8 cellular contexts compared by ENCODE assay signal in genomic region chr19:40443930-40444180, GRCh38. TPM values are rescaled to one million over a fixed set of nuclear protein-coding genes. Genes with fewer than 3 reads are reported as not detected.
A peak's percentile ranks its signal among the peaks of the same experiment; 100 is the strongest.
DNase-seq lines count a peak whose midpoint lies in the region; FAIRE-seq and TF ChIP-seq lines count a peak whose summit lies in the region.

No MANE protein-coding gene starts in this region.

- no TSS peak for BruUV-seq in endothelial cell of umbilical vein (replicated peaks; lab: Mats Ljungman, UMichigan)

- DNase-seq in A172 (ENCODE audit: low spot score) (peak; percentile 20), GM19239 (ENCODE audit: insufficient read length, low spot score) (no peak), RPMI7951 (ENCODE audit: low read depth) (peak; percentile 26), endothelial cell of umbilical vein (ENCODE audit: low read depth, low spot score) (no peak), neural crest cell (ENCODE audit: low read depth, low spot score) (no peak), COR-L47 (lab: John Stamatoyannopoulos, UW) (no peak), RCC 7860 (ENCODE audit: low spot score) (no peak), NCI-H1417 (lab: John Stamatoyannopoulos, UW) (no peak)

- FAIRE-seq in GM19239 (lab: Jason Lieb, UNC) (peak; percentile 48), endothelial cell of umbilical vein (lab: Jason Lieb, UNC) (no peak), RCC 7860 (lab: Jason Lieb, UNC) (no peak)

- H4K20me1 ChIP-seq in endothelial cell of umbilical vein (replicated peaks; ENCODE audit: control insufficient read depth, extremely low read depth, insufficient read depth, low read length): no peaks in the 10 kb centered on the region

- no peaks in the 10 kb centered on the region for H3K27me3 ChIP-seq in endothelial cell of umbilical vein (ENCODE audit: control insufficient read depth in 2 of 2, insufficient read depth in 2 of 2, low read length in 2 of 2)

- H2AFZ ChIP-seq in endothelial cell of umbilical vein (ENCODE audit: low read depth, low read length): peak overlapping the region; percentile 43

- no peak for TF ChIP-seq POLR2A in endothelial cell of umbilical vein (IDR thresholded peaks at IDR 0.05; ENCODE audit: low read depth, low read length)

- no peaks in the 10 kb centered on the region for H3K9me3 Mint-ChIP-seq in neural crest cell

- CTCF ChIA-PET in endothelial cell of umbilical vein (lab: Charles Lee): interaction anchor here (1.0 to 4.1 kb wide), 8 partner anchors 10 to 159 kb away, joined by 4 to 37 read pairs (median 8); partner anchors contain the start of genes PRX and SERTAD1

- peak overlapping the region; percentile 52 to 98 (median 95) for H3K4me3 ChIP-seq in endothelial cell of umbilical vein (replicated peaks in 1 of 3; ENCODE audit: insufficient read depth in 1 of 3, low read depth in 1 of 3, low read length in 3 of 3)

- peak overlapping the region; percentile 72 for H3K4me2 ChIP-seq in endothelial cell of umbilical vein (ENCODE audit: insufficient read depth, low read length)

- peak overlapping the region; percentile 97 for H3K4me3 Mint-ChIP-seq in neural crest cell

- peaks cover 2% of the 10 kb centered on the region for H3K27me3 Mint-ChIP-seq in neural crest cell (ENCODE audit: low read depth)

- peaks cover 29% of the 10 kb centered on the region for H3K79me2 ChIP-seq in endothelial cell of umbilical vein (ENCODE audit: control insufficient read depth, insufficient read depth, low read length)

- intact Hi-C loops in endothelial cell of umbilical vein (cut with micrococcal nuclease): loop anchor here (1.0 to 10.0 kb wide), 10 partner anchors 11 to 361 kb away; partner anchors contain the start of genes AKT2, C19orf47, PLD3 and SERTAD1

- H3K9me1 ChIP-seq in endothelial cell of umbilical vein (replicated peaks; ENCODE audit: control insufficient read depth, extremely low read depth, insufficient read depth, low read length): no peaks in the 10 kb centered on the region

- H3K9me3 ChIP-seq in endothelial cell of umbilical vein (replicated peaks; ENCODE audit: control insufficient read depth, insufficient read depth, low read length): no peaks in the 10 kb centered on the region

- H3K9ac ChIP-seq in endothelial cell of umbilical vein (replicated peaks; ENCODE audit: extremely low read depth, insufficient read depth, low read length): peak overlapping the region; percentile 95

- H3K36me3 ChIP-seq in endothelial cell of umbilical vein (ENCODE audit: control insufficient read depth in 2 of 2, extremely low read depth in 1 of 2, insufficient read depth in 2 of 2, low read length in 2 of 2): peaks cover 9 to 12% of the 10 kb centered on the region in 2 experiments

- TF ChIP-seq CTCF in endothelial cell of umbilical vein (IDR thresholded peaks at IDR 0.05; ENCODE audit: extremely low read depth in 1 of 2, insufficient read depth in 1 of 2, low read depth in 1 of 2, low read length in 2 of 2) (no peak), neural crest cell (conservative IDR thresholded peaks at IDR 0.05) (no peak)

- dilution Hi-C loops in endothelial cell of umbilical vein (cut with MboI; ENCODE audit: extremely low pct_ligation_motif_present, low sequenced_read_pairs): no loop called here

- H3K27ac Mint-ChIP-seq in neural crest cell (ENCODE audit: unreplicated experiment): peak overlapping the region; percentile 95

- H3K36me3 Mint-ChIP-seq in neural crest cell (ENCODE audit: low read depth): no peaks in the 10 kb centered on the region

- H3K4me1 ChIP-seq in endothelial cell of umbilical vein (ENCODE audit: control insufficient read depth, extremely low read depth, insufficient read depth, low read length): peaks cover 9% of the 10 kb centered on the region

- POLR2A ChIA-PET in endothelial cell of umbilical vein (lab: Charles Lee): interaction anchor here (1.7 to 2.6 kb wide), 4 partner anchors 10 to 23 kb away, joined by 9 to 15 read pairs (median 14); partner anchors contain the start of genes BLVRB and SERTAD1

- peak overlapping the region; percentile 90 for H3K27ac ChIP-seq in endothelial cell of umbilical vein (ENCODE audit: insufficient read depth, low read depth, low read length)

- H3K4me1 Mint-ChIP-seq in neural crest cell: peaks cover 26% of the 10 kb centered on the region

TF ChIP-seq in endothelial cell of umbilical vein, 7 proteins besides CTCF, POLR2A, EP300 and RAD21 (continues in another document):
- TF ChIP-seq GATA2 (IDR thresholded peaks at IDR 0.05; ENCODE audit: insufficient read depth, insufficient read length, low read depth, low read length) (no peak), FOS (IDR thresholded peaks at IDR 0.05; ENCODE audit: borderline replicate concordance, insufficient read depth, low read length) (no peak), MAX (IDR thresholded peaks at IDR 0.05; ENCODE audit: insufficient read depth, insufficient read length) (no peak), JUN (IDR thresholded peaks at IDR 0.05; ENCODE audit: borderline replicate concordance, insufficient read depth, insufficient read length, low read depth) (no peak), POLR2AphosphoS5 (IDR thresholded peaks at IDR 0.05; ENCODE audit: insufficient read depth, low read depth, low read length) (no peak)

RNA-seq across cellular contexts. Expression of gene SERTAD3, which starts 0.3 kb away (rescaled TPM):
- total RNA-seq in A172 (2014; rRNA removed; shearing (Covaris generic)): 20.0 and 22.6 TPM in 2 replicates
- total RNA-seq in RPMI7951 (2014; rRNA removed; shearing (Covaris generic)): 29.4 and 32.3 TPM in 2 replicates
- total RNA-seq in endothelial cell of umbilical vein: 29.9 and 32.0 TPM in 2 replicates
- polyA plus RNA-seq in endothelial cell of umbilical vein: 13.3 and 17.7 TPM in 2 replicates
- 8.6 and 8.9 TPM in 2 replicates for polyA plus RNA-seq in endothelial cell of umbilical vein (2011; cell fraction: cytosol; rRNA removed)
- 6.5 and 8.4 TPM in 2 replicates for polyA plus RNA-seq in endothelial cell of umbilical vein (2011; cell fraction: nucleus; rRNA removed)
- 15.3 and 16.0 TPM in 2 replicates for polyA plus RNA-seq in endothelial cell of umbilical vein (2012)
- polyA minus RNA-seq in endothelial cell of umbilical vein: 21.9 and 25.6 TPM in 2 replicates
- polyA minus RNA-seq in endothelial cell of umbilical vein (2011; cell fraction: cytosol; rRNA and poly(A)+ RNA removed): 15.1 TPM
- polyA minus RNA-seq in endothelial cell of umbilical vein (2011; cell fraction: nucleus; rRNA and poly(A)+ RNA removed): 5.7 and 6.0 TPM in 2 replicates
- total RNA-seq in neural crest cell: 22.3 and 25.8 TPM in 2 replicates

RNA-seq across cellular contexts. Expression of gene SERTAD1, which starts 18.1 kb away (rescaled TPM):
- 10.2 and 10.3 TPM in 2 replicates for total RNA-seq in A172 (2014; rRNA removed; shearing (Covaris generic))
- 13.2 and 17.1 TPM in 2 replicates for total RNA-seq in RPMI7951 (2014; rRNA removed; shearing (Covaris generic))
- total RNA-seq in endothelial cell of umbilical vein (8.8 and 10.0 TPM in 2 replicates), neural crest cell (3.2 and 3.3 TPM in 2 replicates)
- polyA plus RNA-seq in endothelial cell of umbilical vein: 15.3 and 16.9 TPM in 2 replicates
- polyA plus RNA-seq in endothelial cell of umbilical vein (2011; cell fraction: cytosol; rRNA removed): 10.6 and 12.1 TPM in 2 replicates
- polyA plus RNA-seq in endothelial cell of umbilical vein (2011; cell fraction: nucleus; rRNA removed): 6.6 and 8.6 TPM in 2 replicates
- 11.6 and 11.8 TPM in 2 replicates for polyA plus RNA-seq in endothelial cell of umbilical vein (2012)
- 3.6 and 4.4 TPM in 2 replicates for polyA minus RNA-seq in endothelial cell of umbilical vein
- polyA minus RNA-seq in endothelial cell of umbilical vein (2011; cell fraction: cytosol; rRNA and poly(A)+ RNA removed): 5.2 TPM
- 2.4 and 3.7 TPM in 2 replicates for polyA minus RNA-seq in endothelial cell of umbilical vein (2011; cell fraction: nucleus; rRNA and poly(A)+ RNA removed)

RNA-seq across cellular contexts. Expression of gene BLVRB, which starts 21.7 kb away (rescaled TPM):
- total RNA-seq in A172 (2014; rRNA removed; shearing (Covaris generic)): 327 and 381 TPM in 2 replicates
- total RNA-seq in RPMI7951 (2014; rRNA removed; shearing (Covaris generic)): 77.4 and 101 TPM in 2 replicates
- total RNA-seq in endothelial cell of umbilical vein (30.8 and 35.8 TPM in 2 replicates), neural crest cell (3.1 and 3.2 TPM in 2 replicates)
- 113 and 175 TPM in 2 replicates for polyA plus RNA-seq in endothelial cell of umbilical vein
- polyA plus RNA-seq in endothelial cell of umbilical vein (2011; cell fraction: cytosol; rRNA removed): 58.0 and 66.5 TPM in 2 replicates
- polyA plus RNA-seq in endothelial cell of umbilical vein (2011; cell fraction: nucleus; rRNA removed): 19.0 and 26.5 TPM in 2 replicates
- polyA plus RNA-seq in endothelial cell of umbilical vein (2012): 51.8 and 82.9 TPM in 2 replicates
- 35.6 and 40.8 TPM in 2 replicates for polyA minus RNA-seq in endothelial cell of umbilical vein
- 107 TPM for polyA minus RNA-seq in endothelial cell of umbilical vein (2011; cell fraction: cytosol; rRNA and poly(A)+ RNA removed)
- 9.9 and 14.9 TPM in 2 replicates for polyA minus RNA-seq in endothelial cell of umbilical vein (2011; cell fraction: nucleus; rRNA and poly(A)+ RNA removed)

RNA-seq across cellular contexts. Expression of gene SPTBN4, which starts 22.9 kb away (rescaled TPM):
- 2.2 and 2.3 TPM in 2 replicates for total RNA-seq in A172 (2014; rRNA removed; shearing (Covaris generic))
- total RNA-seq in RPMI7951 (2014; rRNA removed; shearing (Covaris generic)): 0.84 and 2.9 TPM in 2 replicates
- total RNA-seq in endothelial cell of umbilical vein (not detected in 2 replicates), neural crest cell (0.40 and 1.1 TPM in 2 replicates)
- 0.03 and 0.33 TPM in 2 replicates for polyA plus RNA-seq in endothelial cell of umbilical vein
- polyA plus RNA-seq in endothelial cell of umbilical vein (2011; cell fraction: cytosol; rRNA removed): 0.03 and 0.16 TPM in 2 replicates
- not detected in 2 replicates for polyA plus RNA-seq in endothelial cell of umbilical vein (2011; cell fraction: nucleus; rRNA removed)
- 0.26 and 0.33 TPM in 2 replicates for polyA plus RNA-seq in endothelial cell of umbilical vein (2012)
- polyA minus RNA-seq in endothelial cell of umbilical vein: not detected in 2 replicates
- 1.7 TPM for polyA minus RNA-seq in endothelial cell of umbilical vein (2011; cell fraction: cytosol; rRNA and poly(A)+ RNA removed)
- not detected in 2 replicates for polyA minus RNA-seq in endothelial cell of umbilical vein (2011; cell fraction: nucleus; rRNA and poly(A)+ RNA removed)

RNA-seq across cellular contexts. Expression of gene PRX, which starts 30.7 kb away (rescaled TPM):
- total RNA-seq in A172 (2014; rRNA removed; shearing (Covaris generic)): 1.5 and 2.0 TPM in 2 replicates
- total RNA-seq in RPMI7951 (2014; rRNA removed; shearing (Covaris generic)): 0.72 and 1.2 TPM in 2 replicates
- 1.3 and 1.7 TPM in 2 replicates for total RNA-seq in endothelial cell of umbilical vein
- 0.43 and 0.80 TPM in 2 replicates for polyA plus RNA-seq in endothelial cell of umbilical vein
- polyA plus RNA-seq in endothelial cell of umbilical vein (2011; cell fraction: cytosol; rRNA removed): 0.92 and 1.2 TPM in 2 replicates
- 1.1 and 1.3 TPM in 2 replicates for polyA plus RNA-seq in endothelial cell of umbilical vein (2011; cell fraction: nucleus; rRNA removed)
- polyA plus RNA-seq in endothelial cell of umbilical vein (2012): 0.75 and 1.7 TPM in 2 replicates
- 0.36 and 0.53 TPM in 2 replicates for polyA minus RNA-seq in endothelial cell of umbilical vein
- polyA minus RNA-seq in endothelial cell of umbilical vein (2011; cell fraction: cytosol; rRNA and poly(A)+ RNA removed): 0.20 TPM
- 0.29 and 0.34 TPM in 2 replicates for polyA minus RNA-seq in endothelial cell of umbilical vein (2011; cell fraction: nucleus; rRNA and poly(A)+ RNA removed)
- total RNA-seq in neural crest cell: 2.8 and 2.9 TPM in 2 replicates

Comparison
In these comparisons a context has a peak if more than half of its experiments do, and no peak if none do; other contexts are left out.
1. DNase-seq: peak in A172 (single experiment) and RPMI7951 (single experiment); none in GM19239 (single experiment), endothelial cell of umbilical vein (single experiment), neural crest cell (single experiment), COR-L47 (single experiment), RCC 7860 (single experiment) and NCI-H1417 (0 of 3).